In genomic region chr4:54041916-54042315, GRCh38 we compare ENCODE assay signal across 26 cellular contexts. TPM values are rescaled to one million over a fixed set of nuclear protein-coding genes. Genes with fewer than 3 reads are reported as not detected.
"Had no signal": no experiment of that assay in that cellular context is flagged by ENCODE, and none has a peak within 500 bp of the region (broad histone marks: within the 10 kb centered on the region; RNA-seq: fewer than 3 reads in every experiment).

No MANE protein-coding gene starts in this region.

- H3K36me3 ChIP-seq: breast epithelium had no signal

- DNase-seq: activated CD4-positive, alpha-beta T cell treated with anti-CD3 and anti-CD28 coated beads for 48 hours; activated CD4-positive, alpha-beta T cell treated with anti-CD3 and anti-CD28 coated beads, Interleukin-2, amount 50 U/mL, for 4 hours; activated CD4-positive, CD25-positive, alpha-beta regulatory T cell treated with anti-CD3 and anti-CD28 coated beads, Interleukin-2, amount 50 U/mL, for 72 hours; activated CD8-positive, alpha-beta memory T cell treated with anti-CD3 and anti-CD28 coated beads, Interleukin-2, amount 50 U/mL, for 48 hours; activated CD8-positive, alpha-beta T cell treated with anti-CD3 and anti-CD28 coated beads, Interleukin-2, amount 10 ng/mL, durations not matched to agents 7 days and 5 days; activated effector memory CD4-positive, alpha-beta T cell treated with anti-CD3 and anti-CD28 coated beads, Interleukin-2, amount 50 U/mL, for 16 hours; activated naive CD4-positive, alpha-beta T cell treated with Interleukin-2 at 50 U/mL for 16 hours; activated T-cell treated with anti-CD3 and anti-CD28 coated beads, Interleukin-2, amount 50 U/mL, for 24 hours; aorta; caudate nucleus; MG63; MV-4-11; NCI-H1092 treated with DMSO at 0.1 percent for 48 hours; NCI-H1417 treated with DMSO at 0.1 percent for 48 hours; NCI-H1694 treated with DMSO at 0.1 percent for 48 hours; NCI-H2029 treated with DMSO at 0.1 percent for 48 hours; NCI-H510A treated with DMSO at 0.1 percent for 48 hours; NCI-H69; PC-3; SHP77 treated with DMSO at 0.1 percent for 48 hours had no signal

- H3K4me3 ChIP-seq: breast epithelium, MG63 had no signal

- H3K27ac Mint-ChIP-seq: activated CD8-positive, alpha-beta T cell treated with anti-CD3 and anti-CD28 coated beads, Interleukin-2, amount 10 ng/mL, durations not matched to agents 7 days and 5 days; activated naive CD4-positive, alpha-beta T cell treated with anti-CD3 and anti-CD28 coated beads, Interleukin-2, amount 50 U/mL, for 72 hours; activated T-cell treated with anti-CD3 and anti-CD28 coated beads, Interleukin-2, amount 50 U/mL, for 24 hours; T-helper 1 cell treated with Interleukin-12 subunit alpha and Interleukin-12 subunit beta and Interleukin-4 antibody, amounts not matched to agents 30 μg/mL and 1 μg/mL, for 36 hours; WTC11 had no signal

- H3K27me3 ChIP-seq: breast epithelium, MG63 had no signal

- H3K4me1 ChIP-seq: breast epithelium had no signal

- ATAC-seq: activated CD8-positive, alpha-beta T cell treated with anti-CD3 and anti-CD28 coated beads, Interleukin-2, amount 10 ng/mL, durations not matched to agents 7 days and 5 days; PC-3; WTC11 had no signal

- H3K4me3 Mint-ChIP-seq: activated CD8-positive, alpha-beta T cell treated with anti-CD3 and anti-CD28 coated beads, Interleukin-2, amount 10 ng/mL, durations not matched to agents 7 days and 5 days; activated T-cell treated with anti-CD3 and anti-CD28 coated beads, Interleukin-2, amount 50 U/mL, for 24 hours; T-helper 1 cell treated with Interleukin-12 subunit alpha and Interleukin-12 subunit beta and Interleukin-4 antibody, amounts not matched to agents 30 μg/mL and 1 μg/mL, for 36 hours; WTC11 had no signal

- H3K27ac ChIP-seq: breast epithelium, KMS-11 had no signal

- H3K4me1 Mint-ChIP-seq: WTC11 had no signal

- H3K27me3 Mint-ChIP-seq: activated T-cell treated with anti-CD3 and anti-CD28 coated beads, Interleukin-2, amount 50 U/mL, for 24 hours had no signal

RNA-seq across cellular contexts. Expression of gene GSX2, which starts 58.0 kb away (rescaled TPM):
- total RNA-seq: activated CD8-positive, alpha-beta T cell treated with anti-CD3 and anti-CD28 coated beads, Interleukin-2, amount 10 ng/mL, durations not matched to agents 7 days and 5 days; activated naive CD4-positive, alpha-beta T cell treated with anti-CD3 and anti-CD28 coated beads, Interleukin-2, amount 50 U/mL, for 72 hours; aorta; breast epithelium; PC-3; SK-MEL-5; WTC11 had no signal
- polyA plus RNA-seq: aorta had no signal
